Comparison of ENCODE assay signal across 20 cellular contexts in genomic region chr5:168137265-168137664, GRCh38.
DNase-seq lines count a peak whose midpoint lies in the region; ATAC-seq and TF ChIP-seq lines count a peak whose summit lies in the region.
"Had no signal": no experiment of that assay in that cellular context is flagged by ENCODE, and none has a peak within 500 bp of the region (broad histone marks: within the 10 kb centered on the region; RNA-seq: fewer than 3 reads in every experiment).

No MANE protein-coding gene starts in this region.

- H3K36me3 ChIP-seq in GM06990 (ENCODE audit: control insufficient read depth, insufficient read depth, low read length) (no peaks in the 10 kb centered on the region), left ventricle myocardium inferior (no peaks in the 10 kb centered on the region)
- H3K36me3 ChIP-seq: gastroesophageal sphincter, upper lobe of right lung had no signal

- ATAC-seq in GM19043 (IDR thresholded peaks at IDR 0.05; ENCODE audit: low read depth, unreplicated experiment) (peak; percentile 58), HG02852 (IDR thresholded peaks at IDR 0.05; ENCODE audit: unreplicated experiment) (peak; percentile 38), HG03432 (IDR thresholded peaks at IDR 0.05; ENCODE audit: unreplicated experiment) (peak; percentile 57), HG03571 (IDR thresholded peaks at IDR 0.05; ENCODE audit: unreplicated experiment) (no peak), HG02588 (IDR thresholded peaks at IDR 0.05; ENCODE audit: unreplicated experiment) (no peak)
- ATAC-seq: gastroesophageal sphincter, sciatic nerve, upper lobe of right lung had no signal

- H3K9me3 ChIP-seq in left ventricle myocardium inferior (replicated peaks): no peaks in the 10 kb centered on the region
- H3K9me3 ChIP-seq: Caco-2, gastroesophageal sphincter, SJSA1, upper lobe of right lung had no signal

- TF ChIP-seq CTCF in GM06990 (IDR thresholded peaks at IDR 0.05; ENCODE audit: insufficient read depth, low read length, poor library complexity, severe bottlenecking): no peak
- TF ChIP-seq CTCF in left ventricle myocardium inferior (IDR thresholded peaks at IDR 0.05; ENCODE audit: borderline replicate concordance): no peak

- no peaks in the 10 kb centered on the region for H3K27me3 ChIP-seq in GM06990 (replicated peaks; ENCODE audit: control insufficient read depth, insufficient read depth, low read length)
- H3K27me3 ChIP-seq in left ventricle myocardium inferior (ENCODE audit: low read depth): no peaks in the 10 kb centered on the region
- H3K27me3 ChIP-seq: gastroesophageal sphincter, SJSA1, upper lobe of right lung had no signal

- intact Hi-C loops in left ventricle myocardium inferior (cut with micrococcal nuclease): no loop called here

- peak; percentile 50 for DNase-seq in GM06990 (ENCODE audit: extremely low read depth, insufficient read length)
- no peak for DNase-seq in left ventricle myocardium inferior
- no peak for DNase-seq in AG08395 (ENCODE audit: low spot score)
- DNase-seq: activated CD4-positive, alpha-beta T cell treated with anti-CD3 and anti-CD28 coated beads, Interleukin-2, amount 50 U/mL, for 4 hours; anterior cingulate cortex; Caco-2; GDM1; GM23248; NCI-H1417; NCI-H345; stimulated activated CD4-positive, alpha-beta T cell treated with anti-CD3 and anti-CD28 coated beads, Interleukin-4, amount 100 ng/mL, for 24 hours; upper lobe of right lung had no signal

- no peak overlapping the region for H3K27ac ChIP-seq in left ventricle myocardium inferior (replicated peaks)
- H3K27ac ChIP-seq: gastroesophageal sphincter, GM23248, SJSA1, upper lobe of right lung had no signal

- H3K4me3 ChIP-seq in GM06990 (replicated peaks; ENCODE audit: low read depth, low read length) (no peak overlapping the region), left ventricle myocardium inferior (no peak overlapping the region)
- H3K4me3 ChIP-seq: gastroesophageal sphincter, GM23248, SJSA1, upper lobe of right lung had no signal

- H3K4me1 ChIP-seq in left ventricle myocardium inferior: peaks cover 52% of the 10 kb centered on the region
- H3K4me1 ChIP-seq: gastroesophageal sphincter, upper lobe of right lung had no signal

Comparison
In these comparisons a context has a peak if more than half of its experiments do, and no peak if none do; other contexts are left out.
1. ATAC-seq: peak in GM19043 (single experiment), HG02852 (single experiment) and HG03432 (single experiment); none in HG03571 (single experiment) and HG02588 (single experiment).